9 cellular contexts compared by ENCODE assay signal in genomic region chr2:67446504-67446911, GRCh38. TPM values are rescaled to one million over a fixed set of nuclear protein-coding genes. Genes with fewer than 3 reads are reported as not detected.
DNase-seq lines count a peak whose midpoint lies in the region; ATAC-seq, FAIRE-seq and TF ChIP-seq lines count a peak whose summit lies in the region.
"Had no signal": no experiment of that assay in that cellular context is flagged by ENCODE, and none has a peak within 500 bp of the region (broad histone marks: within the 10 kb centered on the region; RNA-seq: fewer than 3 reads in every experiment).

No MANE protein-coding gene starts in this region.

- H3K27me3 ChIP-seq in HepG2 (ENCODE audit: control insufficient read depth in 1 of 2, insufficient read depth in 2 of 2, low read length in 2 of 2) = no peaks in the 10 kb centered on the region

- H2AFZ ChIP-seq in HepG2 (ENCODE audit: low read length) = no peak overlapping the region

- no TSS peak for BruUV-seq in HepG2 (replicated peaks; lab: Mats Ljungman, UMichigan)

- no peak overlapping the region for H3K4me2 ChIP-seq in HepG2 (ENCODE audit: low read depth, low read length)

- TF ChIP-seq EP300 in HepG2 (IDR thresholded peaks at IDR 0.05; ENCODE audit: low read depth in 2 of 2, low read length in 2 of 2) (no peak), HepG2 (CRISPR knock-in tag; IDR thresholded peaks at IDR 0.05; ENCODE audit: borderline replicate concordance) (no peak)

- no peak overlapping the region for H3K9ac ChIP-seq in HepG2 (ENCODE audit: insufficient read depth, low read depth, low read length)

- H3K36me3 ChIP-seq in HepG2 (replicated peaks in 1 of 2; ENCODE audit: control insufficient read depth in 1 of 2, insufficient read depth in 2 of 2, low read length in 2 of 2) = no peaks in the 10 kb centered on the region

- POLR2A ChIA-PET in HepG2 (lab: Yijun Ruan, JAX) = no interaction called here

- no peak for TF ChIP-seq CTCF in HepG2 (CRISPR knock-in tag; IDR thresholded peaks at IDR 0.05)

- no peaks in the 10 kb centered on the region for H3K79me2 ChIP-seq in HepG2 (ENCODE audit: insufficient read depth, low read length)

- TF ChIP-seq RAD21 in HepG2 (CRISPR knock-in tag; IDR thresholded peaks at IDR 0.05) = no peak

- ATAC-seq in HepG2 (no peak), GM18870 (IDR thresholded peaks at IDR 0.05; ENCODE audit: unreplicated experiment) (no peak), HG03469 (IDR thresholded peaks at IDR 0.05; ENCODE audit: unreplicated experiment) (no peak), GM19324 (IDR thresholded peaks at IDR 0.05; ENCODE audit: low FRiP score, unreplicated experiment) (no peak)

- WGBS in HepG2 (ENCODE audit: low lambda C conversion rate) = 0% methylated on average over 2 of the region's 2 CpGs

- in situ Hi-C loops in HepG2 (cut with HindIII; ENCODE audit: extremely low pct_ligation_motif_present, low pct_unique_long_range_greater_than_20kb) = no loop called here

- H3K4me1 ChIP-seq in HepG2 (ENCODE audit: insufficient read depth, low read length) = no peaks in the 10 kb centered on the region

- intact Hi-C loops in HepG2 (cut with micrococcal nuclease; ENCODE audit: unreplicated experiment) = no loop called here

- DNase-seq in DMS53 treated with DMSO at 0.1 percent for 48 hours (lab: John Stamatoyannopoulos, UW; ENCODE audit: unreplicated experiment) (peak; percentile 89), NCI-H1694 treated with DMSO at 0.1 percent for 48 hours (lab: John Stamatoyannopoulos, UW) (peak; percentile 77), amniotic epithelial cell (ENCODE audit: low read depth) (peak; percentile 41), HepG2 (ENCODE audit: low spot score) (no peak), frontal cortex (ENCODE audit: low spot score in 2 of 2) (no peak)

- H3K27ac ChIP-seq in HepG2 (ENCODE audit: extremely low read length, insufficient read depth, low read length) = no peak overlapping the region
- H3K27ac ChIP-seq: C4-2B had no signal

- peak; percentile 12 for FAIRE-seq in HepG2 (lab: Jason Lieb, UNC)
- FAIRE-seq in frontal cortex (lab: Jason Lieb, UNC) = no peak

- no peaks in the 10 kb centered on the region for H3K9me3 ChIP-seq in HepG2 (ENCODE audit: low read length)

- H4K20me1 ChIP-seq in HepG2 (ENCODE audit: insufficient read depth, low read length) = no peaks in the 10 kb centered on the region

- no peak for TF ChIP-seq POLR2A in HepG2 (IDR thresholded peaks at IDR 0.05; ENCODE audit: insufficient read depth in 1 of 2, low read depth in 2 of 2, low read length in 2 of 2)

- no peak overlapping the region for H3K4me3 ChIP-seq in HepG2 (replicated peaks in 1 of 3; ENCODE audit: insufficient read depth in 1 of 3, low read depth in 2 of 3, low read length in 3 of 3)

- CTCF ChIA-PET in HepG2 (lab: Yijun Ruan, JAX; ENCODE audit: low intra/inter-chr PET ratio, low total read pairs) = no interaction called here

TF ChIP-seq in HepG2, 621 proteins besides CTCF, POLR2A, EP300 and RAD21:
- TF ChIP-seq ATF7 (IDR thresholded peaks at IDR 0.05) (0 out of 2 replicates have a peak, but pooled peaks have one; percentile 26), ATF7 (CRISPR knock-in tag; IDR thresholded peaks at IDR 0.05) (no peak), MIXL1 (CRISPR knock-in tag; IDR thresholded peaks at IDR 0.05) (no peak), ZSCAN29 (CRISPR knock-in tag; conservative IDR thresholded peaks at IDR 0.05) (no peak)

RNA-seq across cellular contexts. Expression of gene ETAA1, which starts 49.4 kb away (rescaled TPM):
- total RNA-seq in HepG2 (2016; rRNA removed; fragmentation: Illumina TruSeq; extraction: Trizol) (16.2 and 20.7 TPM in 2 replicates), frontal cortex (15.9 TPM)
- 3.1 and 3.3 TPM in 2 replicates for total RNA-seq in HepG2 (2016; cell fraction: cytosol; rRNA removed; fragmentation: Illumina TruSeq; extraction: Trizol; ENCODE audit: low read depth)
- total RNA-seq in HepG2 (2016; cell fraction: insoluble cytoplasmic fraction; rRNA removed; fragmentation: Illumina TruSeq; extraction: Trizol) = 16.0 and 19.3 TPM in 2 replicates
- total RNA-seq in HepG2 (2016; cell fraction: membrane; rRNA removed; fragmentation: Illumina TruSeq; extraction: Trizol) = 10.2 and 11.6 TPM in 2 replicates
- 24.3 and 25.2 TPM in 2 replicates for total RNA-seq in HepG2 (2016; cell fraction: nucleus; rRNA removed; fragmentation: Illumina TruSeq; extraction: Trizol)
- 8.1 and 9.1 TPM in 2 replicates for polyA plus RNA-seq in HepG2 (2011; rRNA removed)
- 2.8 and 4.6 TPM in 2 replicates for polyA plus RNA-seq in HepG2 (2011; cell fraction: cytosol; rRNA removed)
- polyA plus RNA-seq in HepG2 (2011; cell fraction: nucleus; rRNA removed) = 8.5 and 11.9 TPM in 2 replicates
- polyA plus RNA-seq in HepG2 (2012) = 8.3 and 12.7 TPM in 2 replicates
- 2.2 and 2.4 TPM in 2 replicates for polyA plus RNA-seq in HepG2 (2016; cell fraction: cytosol; fragmentation: Illumina TruSeq; extraction: Trizol; ENCODE audit: low read depth)
- 18.9 TPM in 2 replicates for polyA plus RNA-seq in HepG2 (2016; cell fraction: insoluble cytoplasmic fraction; fragmentation: Illumina TruSeq; extraction: Trizol; ENCODE audit: low read depth)
- 5.1 and 5.7 TPM in 2 replicates for polyA plus RNA-seq in HepG2 (2016; cell fraction: membrane; fragmentation: Illumina TruSeq; extraction: Trizol; ENCODE audit: low read depth)
- polyA plus RNA-seq in HepG2 (2016; cell fraction: nucleus; fragmentation: Illumina TruSeq; extraction: Trizol; ENCODE audit: insufficient read depth, low read depth) = 33.2 and 36.9 TPM in 2 replicates
- polyA minus RNA-seq in HepG2 (2011; rRNA and poly(A)+ RNA removed; ENCODE audit: low replicate concordance) = 1.9 and 3.6 TPM in 2 replicates
- polyA minus RNA-seq in HepG2 (2011; cell fraction: cytosol; rRNA and poly(A)+ RNA removed) = 6.2 and 7.2 TPM in 2 replicates
- polyA minus RNA-seq in HepG2 (2011; cell fraction: nucleus; rRNA and poly(A)+ RNA removed) = 44.2 and 53.8 TPM in 2 replicates

Comparison
In these comparisons a context has a peak if more than half of its experiments do, and no peak if none do; other contexts are left out.
1. DNase-seq: peak in DMS53 treated with DMSO at 0.1 percent for 48 hours (single experiment), NCI-H1694 treated with DMSO at 0.1 percent for 48 hours (single experiment) and amniotic epithelial cell (single experiment); none in HepG2 (single experiment) and frontal cortex (0 of 2).